In genomic region chr16:10103096-10103495, GRCh38 we compare ENCODE assay signal across 23 cellular contexts.
"Had no signal": no experiment of that assay in that cellular context is flagged by ENCODE, and none has a peak within 500 bp of the region (broad histone marks: within the 10 kb centered on the region; RNA-seq: fewer than 3 reads in every experiment).

No MANE protein-coding gene starts in this region.

- H3K9me3 Mint-ChIP-seq: memory B cell, type B pancreatic cell had no signal

- H3K4me2 ChIP-seq: neural progenitor cell, smooth muscle cell had no signal

- H2AFZ ChIP-seq: neural progenitor cell had no signal

- H3K36me3 Mint-ChIP-seq: activated naive CD8-positive, alpha-beta T cell treated with anti-CD3 and anti-CD28 coated beads, Interleukin-2, amount 10 ng/mL, durations not matched to agents 7 days and 5 days; memory B cell; naive thymus-derived CD4-positive, alpha-beta T cell; neural progenitor cell; type B pancreatic cell had no signal

- H3K27ac ChIP-seq: brain microvascular endothelial cell, gastrocnemius medialis, neural progenitor cell, ovary, psoas muscle, right lobe of liver had no signal

- H3K4me1 ChIP-seq: gastrocnemius medialis, neural progenitor cell, psoas muscle, right lobe of liver had no signal

- DNase-seq: activated CD4-positive, alpha-beta T cell treated with anti-CD3 and anti-CD28 coated beads for 36 hours; activated CD4-positive, alpha-beta T cell treated with anti-CD3 and anti-CD28 coated beads, Interleukin-2, amount 50 U/mL, for 48 hours; activated naive CD4-positive, alpha-beta T cell treated with Interleukin-2 at 50 U/mL for 16 hours; activated naive CD8-positive, alpha-beta T cell treated with anti-CD3 and anti-CD28 coated beads, Interleukin-2, amount 10 ng/mL, durations not matched to agents 7 days and 5 days; activated T-cell treated with anti-CD3 and anti-CD28 coated beads for 4 hours; brain microvascular endothelial cell; central memory CD4-positive, alpha-beta T cell; dorsolateral prefrontal cortex; gastrocnemius medialis; head of caudate nucleus; kidney glomerular epithelial cell; left ventricle myocardium superior; naive thymus-derived CD4-positive, alpha-beta T cell; ovary; psoas muscle; right lobe of liver; stimulated activated CD4-positive, alpha-beta T cell treated with anti-CD3 and anti-CD28 coated beads, Interleukin-4, amount 100 ng/mL, for 1 hour; stimulated activated naive CD8-positive, alpha-beta T cell treated with anti-CD3 and anti-CD28 coated beads, Interleukin-15, amount 100 ng/mL, for 72 hours had no signal

- H3K4me3 Mint-ChIP-seq: activated CD4-positive, alpha-beta T cell treated with anti-CD3 and anti-CD28 coated beads for 36 hours; activated naive CD8-positive, alpha-beta T cell treated with anti-CD3 and anti-CD28 coated beads, Interleukin-2, amount 10 ng/mL, durations not matched to agents 7 days and 5 days; memory B cell; naive thymus-derived CD4-positive, alpha-beta T cell; neural progenitor cell; stimulated activated naive CD8-positive, alpha-beta T cell treated with anti-CD3 and anti-CD28 coated beads, Interleukin-15, amount 100 ng/mL, for 72 hours; T-helper 1 cell treated with Interleukin-12 subunit alpha and Interleukin-12 subunit beta and Interleukin-4 antibody, amounts not matched to agents 30 μg/mL and 1 μg/mL, for 36 hours; type B pancreatic cell had no signal

- H3K36me3 ChIP-seq: brain microvascular endothelial cell, gastrocnemius medialis, neural progenitor cell, ovary, right lobe of liver had no signal

- H3K27ac Mint-ChIP-seq: activated CD4-positive, alpha-beta T cell treated with anti-CD3 and anti-CD28 coated beads for 36 hours; activated naive CD8-positive, alpha-beta T cell treated with anti-CD3 and anti-CD28 coated beads, Interleukin-2, amount 10 ng/mL, durations not matched to agents 7 days and 5 days; memory B cell; naive thymus-derived CD4-positive, alpha-beta T cell; neural progenitor cell; stimulated activated naive CD8-positive, alpha-beta T cell treated with anti-CD3 and anti-CD28 coated beads, Interleukin-15, amount 100 ng/mL, for 72 hours; T-helper 1 cell treated with Interleukin-12 subunit alpha and Interleukin-12 subunit beta and Interleukin-4 antibody, amounts not matched to agents 30 μg/mL and 1 μg/mL, for 36 hours; type B pancreatic cell had no signal

- H3K4me1 Mint-ChIP-seq: activated CD4-positive, alpha-beta T cell treated with anti-CD3 and anti-CD28 coated beads for 36 hours; activated naive CD8-positive, alpha-beta T cell treated with anti-CD3 and anti-CD28 coated beads, Interleukin-2, amount 10 ng/mL, durations not matched to agents 7 days and 5 days; memory B cell; naive thymus-derived CD4-positive, alpha-beta T cell; stimulated activated naive CD8-positive, alpha-beta T cell treated with anti-CD3 and anti-CD28 coated beads, Interleukin-15, amount 100 ng/mL, for 72 hours had no signal

- H3K27me3 ChIP-seq: brain microvascular endothelial cell, gastrocnemius medialis, neural progenitor cell, ovary, right lobe of liver had no signal

- H3K27me3 Mint-ChIP-seq: activated naive CD8-positive, alpha-beta T cell treated with anti-CD3 and anti-CD28 coated beads, Interleukin-2, amount 10 ng/mL, durations not matched to agents 7 days and 5 days had no signal

- H3K9me3 ChIP-seq: gastrocnemius medialis, ovary, psoas muscle, right lobe of liver had no signal

- H3K4me3 ChIP-seq: dorsolateral prefrontal cortex, gastrocnemius medialis, neural progenitor cell, ovary, psoas muscle, right lobe of liver, smooth muscle cell had no signal

- H3K9ac ChIP-seq: neural progenitor cell had no signal
